ENCODE assay signal across 9 cellular contexts in the genomic region with DNA sequence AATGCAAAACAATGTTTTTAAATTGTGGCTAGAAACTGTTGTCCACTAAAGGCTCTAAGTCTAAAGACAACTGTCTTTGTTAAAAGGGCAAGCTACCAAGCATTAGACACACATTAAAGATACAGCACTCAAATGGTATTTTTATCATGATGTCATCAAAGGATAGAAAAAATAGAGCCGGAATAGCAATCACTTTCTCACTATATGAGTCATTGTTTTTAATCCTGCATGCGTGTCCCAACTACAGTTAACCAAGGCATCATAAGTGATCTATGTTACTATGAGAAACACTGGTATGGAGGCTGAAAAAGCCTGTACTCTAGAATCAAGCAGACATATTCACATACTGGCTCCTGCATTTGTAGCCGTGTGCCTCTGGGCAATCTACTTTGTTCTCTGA. TPM values are rescaled to one million over a fixed set of nuclear protein-coding genes. Genes with fewer than 3 reads are reported as not detected.
DNase-seq lines count a peak whose midpoint lies in the region; ATAC-seq and TF ChIP-seq lines count a peak whose summit lies in the region.
"Had no signal": no experiment of that assay in that cellular context is flagged by ENCODE, and none has a peak within 500 bp of the region (broad histone marks: within the 10 kb centered on the region; RNA-seq: fewer than 3 reads in every experiment).

No MANE protein-coding gene starts in this region.

- H3K36me3 ChIP-seq in GM06990 (ENCODE audit: control insufficient read depth, insufficient read depth, low read length) (no peaks in the 10 kb centered on the region), Panc1 (ENCODE audit: control insufficient read depth, insufficient read depth, low read length) (no peaks in the 10 kb centered on the region), esophagus squamous epithelium (no peaks in the 10 kb centered on the region), gastrocnemius medialis (no peaks in the 10 kb centered on the region)

- DNase-seq in GM06990 (ENCODE audit: extremely low read depth, insufficient read length) (peak; percentile 24), Panc1 (ENCODE audit: low read depth, low spot score) (no peak), esophagus squamous epithelium (lab: John Stamatoyannopoulos, UW) (no peak), gastrocnemius medialis (no peak), UCSD-AML1 (lab: John Stamatoyannopoulos, UW; ENCODE audit: unreplicated experiment) (no peak), cerebellum (ENCODE audit: low spot score) (no peak)
- no peak for DNase-seq in activated naive CD4-positive, alpha-beta T cell treated with anti-CD3 and anti-CD28 coated beads, Interleukin-2, amount 10 ng/mL, durations not matched to agents 7 days and 5 days
- DNase-seq: NCI-H146 had no signal

- CTCF ChIA-PET in Panc1 (lab: Charles Lee): no interaction called here
- CTCF ChIA-PET in activated naive CD4-positive, alpha-beta T cell treated with anti-CD3 and anti-CD28 coated beads, Interleukin-2, amount 10 ng/mL, durations not matched to agents 7 days and 5 days (lab: Charles Lee): interaction anchor here (1.5 kb wide), 1 partner anchor 277 kb away, joined by 3 read pairs; no protein-coding TSS in a partner anchor

- H3K4me1 ChIP-seq in Panc1 (ENCODE audit: control insufficient read depth, insufficient read depth, low read length) (peaks cover 23% of the 10 kb centered on the region), esophagus squamous epithelium (peaks cover 7 to 57% (median 17%) of the 10 kb centered on the region in 3 donors), gastrocnemius medialis (peaks cover 26 to 31% of the 10 kb centered on the region in 2 donors)

- TF ChIP-seq CTCF in GM06990 (IDR thresholded peaks at IDR 0.05; ENCODE audit: insufficient read depth, low read length, poor library complexity, severe bottlenecking) (no peak), Panc1 (IDR thresholded peaks at IDR 0.05) (no peak), esophagus squamous epithelium (IDR thresholded peaks at IDR 0.05) (no peak), gastrocnemius medialis (IDR thresholded peaks at IDR 0.05 in 4 of 5, conservative IDR thresholded peaks at IDR 0.05 in 1 of 5) (no peak)

- WGBS in esophagus squamous epithelium, 2 donors: 13 to 19% methylated on average over 3 of the region's 3 CpGs

- H3K4me1 Mint-ChIP-seq in activated naive CD4-positive, alpha-beta T cell treated with anti-CD3 and anti-CD28 coated beads, Interleukin-2, amount 10 ng/mL, durations not matched to agents 7 days and 5 days: peaks cover 29% of the 10 kb centered on the region

- H3K27ac ChIP-seq in Panc1 (ENCODE audit: low read length) (peak overlapping the region; percentile 79), esophagus squamous epithelium (peak overlapping the region; percentile 98 to 99 (median 98)), gastrocnemius medialis (peak overlapping the region; percentile 94 to 99 (median 99))

- intact Hi-C loops in Panc1 (cut with micrococcal nuclease; ENCODE audit: unreplicated experiment): no loop called here
- intact Hi-C loops in esophagus squamous epithelium (cut with DNase I): no loop called here
- intact Hi-C loops in gastrocnemius medialis (cut with DNase I; ENCODE audit: low total_unique reads): loop anchor here (5.0 kb wide), 5 partner anchors 34 to 1326 kb away; a partner anchor contains a TSS

- H3K36me3 Mint-ChIP-seq in activated naive CD4-positive, alpha-beta T cell treated with anti-CD3 and anti-CD28 coated beads, Interleukin-2, amount 10 ng/mL, durations not matched to agents 7 days and 5 days: peaks cover 20% of the 10 kb centered on the region

- BruUV-seq in Panc1 (replicated peaks; lab: Mats Ljungman, UMichigan): no TSS peak

- H3K9me3 Mint-ChIP-seq in activated naive CD4-positive, alpha-beta T cell treated with anti-CD3 and anti-CD28 coated beads, Interleukin-2, amount 10 ng/mL, durations not matched to agents 7 days and 5 days: peaks cover 14% of the 10 kb centered on the region

- no peaks in the 10 kb centered on the region for H3K27me3 ChIP-seq in GM06990 (replicated peaks; ENCODE audit: control insufficient read depth, insufficient read depth, low read length)
- no peaks in the 10 kb centered on the region for H3K27me3 ChIP-seq in Panc1 (ENCODE audit: control insufficient read depth, insufficient read depth, low read length)
- H3K27me3 ChIP-seq in esophagus squamous epithelium: no peaks in the 10 kb centered on the region
- no peaks in the 10 kb centered on the region for H3K27me3 ChIP-seq in gastrocnemius medialis

- in situ Hi-C loops in Panc1 (cut with HindIII; ENCODE audit: low pct_unique_long_range_greater_than_20kb, low sequenced_read_pairs) (no loop called here), gastrocnemius medialis (cut with MboI; ENCODE audit: low sequenced_read_pairs in 4 of 4) (loop anchor here in 1 of 4 donors (25.0 kb wide), 1 partner anchor 674 kb away; a partner anchor contains a TSS)

- peaks cover 14% of the 10 kb centered on the region for H3K27me3 Mint-ChIP-seq in activated naive CD4-positive, alpha-beta T cell treated with anti-CD3 and anti-CD28 coated beads, Interleukin-2, amount 10 ng/mL, durations not matched to agents 7 days and 5 days

- POLR2A ChIA-PET in Panc1 (lab: Charles Lee): no interaction called here

- H3K4me3 Mint-ChIP-seq in activated naive CD4-positive, alpha-beta T cell treated with anti-CD3 and anti-CD28 coated beads, Interleukin-2, amount 10 ng/mL, durations not matched to agents 7 days and 5 days: no peak overlapping the region

- no peaks in the 10 kb centered on the region for H3K9me3 ChIP-seq in Panc1 (ENCODE audit: control insufficient read depth, insufficient read depth, low read depth, low read length)
- H3K9me3 ChIP-seq in esophagus squamous epithelium: peaks cover 0 to 9% (median 0%) of the 10 kb centered on the region in 3 donors
- H3K9me3 ChIP-seq in gastrocnemius medialis: no peaks in the 10 kb centered on the region

- H3K4me3 ChIP-seq in GM06990 (replicated peaks; ENCODE audit: low read depth, low read length) (no peak overlapping the region), Panc1 (ENCODE audit: low read depth in 2 of 2, low read length in 2 of 2) (no peak overlapping the region), esophagus squamous epithelium (no peak overlapping the region), gastrocnemius medialis (no peak overlapping the region)

- H3K27ac Mint-ChIP-seq in activated naive CD4-positive, alpha-beta T cell treated with anti-CD3 and anti-CD28 coated beads, Interleukin-2, amount 10 ng/mL, durations not matched to agents 7 days and 5 days: no peak overlapping the region

- ATAC-seq in Panc1 (no peak), gastrocnemius medialis (no peak), HG02870 (IDR thresholded peaks at IDR 0.05; ENCODE audit: unreplicated experiment) (no peak)

- TF ChIP-seq POLR2A in esophagus squamous epithelium (IDR thresholded peaks at IDR 0.05): no peak
- no peak for TF ChIP-seq POLR2A in gastrocnemius medialis (IDR thresholded peaks at IDR 0.05)

RNA-seq across cellular contexts. Expression of a gene that starts 1.9 kb away (rescaled TPM):
- total RNA-seq in Panc1 (2021; ENCODE audit: unreplicated experiment): 33.6 TPM
- polyA plus RNA-seq in Panc1 (2012; ENCODE audit: insufficient read length): 18.2 TPM
- total RNA-seq in esophagus squamous epithelium: 10 to 100 TPM; 28.8 to 75.5 (median 51.4) TPM
- total RNA-seq in gastrocnemius medialis: 10 to 100 TPM; 37.6 to 64.9 (median 58.7) TPM
- total RNA-seq in cerebellum: 153 TPM
